In genomic region chr12:40228727-40229126, GRCh38 we compare ENCODE assay signal across 18 cellular contexts. TPM values are rescaled to one million over a fixed set of nuclear protein-coding genes. Genes with fewer than 3 reads are reported as not detected.
"Had no signal": no experiment of that assay in that cellular context is flagged by ENCODE, and none has a peak within 500 bp of the region (broad histone marks: within the 10 kb centered on the region; RNA-seq: fewer than 3 reads in every experiment).

No MANE protein-coding gene starts in this region.

- H3K9me3 ChIP-seq: ascending aorta, breast epithelium, gastroesophageal sphincter had no signal

- H3K36me3 ChIP-seq: breast epithelium had no signal

- DNase-seq: activated CD4-positive, alpha-beta T cell treated with anti-CD3 and anti-CD28 coated beads, Interleukin-2, amount 50 U/mL, for 48 hours; activated naive CD4-positive, alpha-beta T cell treated with anti-CD3 and anti-CD28 coated beads, Interleukin-2, amount 10 ng/mL, durations not matched to agents 7 days and 5 days; activated T-cell treated with anti-CD3 and anti-CD28 coated beads, Interleukin-2, amount 50 U/mL, for 24 hours; dorsolateral prefrontal cortex; endodermal cell; erythroblast; heart right ventricle; left colon; natural killer cell; occipital lobe; stimulated activated CD4-positive, alpha-beta T cell treated with anti-CD3 and anti-CD28 coated beads, Interleukin-15, amount 100 ng/mL, for 24 hours; stimulated activated CD4-positive, alpha-beta T cell treated with anti-CD3 and anti-CD28 coated beads, Interleukin-4, amount 100 ng/mL, for 1 hour; stimulated activated naive CD8-positive, alpha-beta T cell treated with anti-CD3 and anti-CD28 coated beads, Interleukin-15, Interleukin-2, amounts not matched to agents 100 U/mL and 50 U/mL, for 24 hours had no signal

- ATAC-seq: gastroesophageal sphincter; heart right ventricle; left colon; natural killer cell; stimulated activated naive CD8-positive, alpha-beta T cell treated with anti-CD3 and anti-CD28 coated beads, Interleukin-15, Interleukin-2, amounts not matched to agents 100 U/mL and 50 U/mL, for 24 hours had no signal

- H3K4me3 ChIP-seq: ascending aorta, breast epithelium, gastroesophageal sphincter, heart right ventricle had no signal

- H3K4me1 ChIP-seq: breast epithelium had no signal

- H3K27ac ChIP-seq: ascending aorta, breast epithelium, gastroesophageal sphincter, heart right ventricle, VCaP had no signal

- H3K27me3 ChIP-seq: ascending aorta, breast epithelium, gastroesophageal sphincter, heart right ventricle had no signal

RNA-seq across cellular contexts. Expression of gene LRRK2, which starts 3.9 kb away (rescaled TPM):
- total RNA-seq: T-helper 1 cell treated with Interleukin-12 subunit alpha and Interleukin-12 subunit beta and Interleukin-4 antibody, amounts not matched to agents 30 ng/mL and 1 ng/mL, for 36 hours had no signal
